Comparison of ENCODE assay signal across 8 cellular contexts in the genomic region with DNA sequence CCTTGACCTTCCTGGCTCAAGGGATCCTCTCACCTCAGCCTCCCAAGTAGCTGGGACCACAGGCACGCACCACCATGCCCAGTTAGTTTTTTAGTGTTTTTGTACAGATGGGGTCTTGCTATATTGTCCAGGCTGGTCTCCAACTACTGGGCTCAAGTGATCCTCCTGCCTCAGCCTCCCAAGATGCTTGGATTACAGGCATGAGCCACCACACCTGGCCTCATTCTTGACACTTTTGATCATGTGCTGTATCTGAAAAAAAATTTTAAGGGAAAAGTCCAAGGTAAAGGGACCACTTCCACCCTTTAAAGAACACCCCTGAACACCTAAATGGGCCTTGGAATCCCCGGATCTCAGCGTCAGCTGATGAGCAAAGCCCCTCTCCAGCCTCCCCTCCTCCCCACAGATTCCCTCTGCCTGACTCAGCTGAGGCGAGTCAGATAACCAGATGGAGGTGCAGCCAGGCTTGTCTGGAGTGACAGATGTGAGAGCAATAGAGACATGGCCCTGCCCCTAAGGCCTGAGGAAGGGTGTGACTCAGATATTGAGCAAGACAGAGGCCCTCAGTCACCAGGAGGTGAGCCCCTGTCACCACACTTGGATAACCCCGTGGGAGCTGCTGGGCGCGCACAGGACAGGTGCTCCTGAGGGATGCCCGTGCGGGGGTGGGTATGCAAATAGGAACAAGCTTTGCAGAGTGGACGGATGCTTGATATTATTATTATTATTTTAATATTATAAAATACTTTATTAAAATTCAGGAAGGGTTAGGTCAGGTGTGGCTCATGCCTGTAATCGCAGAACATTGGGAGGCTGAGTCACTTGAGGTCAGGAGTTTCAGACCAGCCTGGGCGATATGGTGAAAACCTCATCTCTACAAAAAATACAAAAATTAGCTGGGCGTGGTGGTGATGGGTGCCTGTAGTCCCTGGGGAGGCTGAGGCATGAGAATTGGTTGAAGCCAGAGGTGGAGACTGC. TPM values are rescaled to one million over a fixed set of nuclear protein-coding genes. Genes with fewer than 3 reads are reported as not detected.
DNase-seq lines count a peak whose midpoint lies in the region; ATAC-seq, FAIRE-seq and TF ChIP-seq lines count a peak whose summit lies in the region.

No MANE protein-coding gene starts in this region.

- FAIRE-seq in H54 (lab: Jason Lieb, UNC) = peak; percentile 33

- TF ChIP-seq CTCF in epithelial cell of proximal tubule (conservative IDR thresholded peaks at IDR 0.05; ENCODE audit: low read depth, low read length) (no peak), psoas muscle (IDR thresholded peaks at IDR 0.05) (no peak), prostate gland (IDR thresholded peaks at IDR 0.05) (peak in 1 of 4 experiments; percentile 15)

- DNase-seq in 8988T (peak; percentile 95), GM04503 (ENCODE audit: low read depth) (peak; percentile 84), H54 (ENCODE audit: insufficient read length, low spot score) (peak; percentile 95), KBM-7 (peak; percentile 91), RPMI7951 (ENCODE audit: low read depth) (peak; percentile 98), epithelial cell of proximal tubule (ENCODE audit: low read depth) (peak; percentile 95), psoas muscle (peak in 1 of 2 donors; percentile 62), prostate gland (ENCODE audit: low spot score) (no peak)

- no peaks in the 10 kb centered on the region for H3K27me3 ChIP-seq in psoas muscle (ENCODE audit: insufficient read depth in 3 of 3, low read length in 2 of 3)
- H3K27me3 ChIP-seq in prostate gland (replicated peaks; ENCODE audit: insufficient read depth) = no peaks in the 10 kb centered on the region

- WGBS in psoas muscle, 3 donors = 61 to 69% (median 67%) methylated on average over 13 of the region's 13 CpGs
- WGBS in prostate gland = 74% methylated on average over 13 of the region's 13 CpGs

- in situ Hi-C loops in KBM-7 (cut with MboI; ENCODE audit: low pct_unique_long_range_greater_than_20kb, low sequenced_read_pairs) = no loop called here

- intact Hi-C loops in psoas muscle (cut with DNase I) = no loop called here
- intact Hi-C loops in prostate gland (cut with DNase I) = no loop called here

- TF ChIP-seq POLR2A in H54 (IDR thresholded peaks at IDR 0.05; ENCODE audit: low read depth, low read length) (no peak), prostate gland (IDR thresholded peaks at IDR 0.05) (no peak)

- H3K36me3 ChIP-seq in psoas muscle (ENCODE audit: insufficient read depth in 1 of 2, low read depth in 1 of 2) = no peaks in the 10 kb centered on the region
- no peaks in the 10 kb centered on the region for H3K36me3 ChIP-seq in prostate gland

- peak; percentile 86 to 96 (median 92) for ATAC-seq in psoas muscle

- no peaks in the 10 kb centered on the region for H3K9me3 ChIP-seq in psoas muscle
- H3K9me3 ChIP-seq in prostate gland = no peaks in the 10 kb centered on the region

- H3K4me3 ChIP-seq in epithelial cell of proximal tubule (ENCODE audit: low read depth, low read length) (no peak overlapping the region), psoas muscle (no peak overlapping the region), prostate gland (no peak overlapping the region)

- no peaks in the 10 kb centered on the region for H3K4me1 ChIP-seq in psoas muscle
- H3K4me1 ChIP-seq in prostate gland (replicated peaks) = no peaks in the 10 kb centered on the region

- no peak overlapping the region for H3K27ac ChIP-seq in psoas muscle
- H3K27ac ChIP-seq in prostate gland = no peak overlapping the region

RNA-seq across cellular contexts. Expression of gene CCDC88B, which starts 5.0 kb away (rescaled TPM):
- total RNA-seq in RPMI7951 (2014; rRNA removed; shearing (Covaris generic)) = 1.2 and 2.8 TPM in 2 replicates
- total RNA-seq in epithelial cell of proximal tubule (2.5 and 4.8 TPM in 2 replicates), psoas muscle (1 to 10 TPM; 1.4 to 2.9 (median 2.2) TPM), prostate gland (1 to 10 TPM; 3.0 to 10.0 TPM)
- polyA plus RNA-seq in psoas muscle = 1 to 10 TPM; 2.5 to 3.6 (median 3.2) TPM

RNA-seq across cellular contexts. Expression of gene PRDX5, which starts 17.1 kb away (rescaled TPM):
- 245 and 355 TPM in 2 replicates for total RNA-seq in RPMI7951 (2014; rRNA removed; shearing (Covaris generic))
- total RNA-seq in epithelial cell of proximal tubule (284 and 357 TPM in 2 replicates), psoas muscle (100 to 1,000 TPM; 122 to 178 (median 156) TPM), prostate gland (100 to 1,000 TPM; 224 to 303 TPM)
- 100 to 1,000 TPM; 304 to 323 (median 321) TPM for polyA plus RNA-seq in psoas muscle

RNA-seq across cellular contexts. Expression of gene TRMT112, which starts 17.7 kb away (rescaled TPM):
- 434 and 545 TPM in 2 replicates for total RNA-seq in RPMI7951 (2014; rRNA removed; shearing (Covaris generic))
- total RNA-seq in epithelial cell of proximal tubule (359 and 470 TPM in 2 replicates), psoas muscle (100 to 1,000 TPM in 1 of 4 donors, 10 to 100 TPM in 3; 78.1 to 135 (median 88.0) TPM), prostate gland (100 to 1,000 TPM; 328 to 400 TPM)
- polyA plus RNA-seq in psoas muscle = 100 to 1,000 TPM; 125 to 311 (median 190) TPM

RNA-seq across cellular contexts. Expression of gene RPS6KA4, which starts 23.9 kb away (rescaled TPM):
- total RNA-seq in RPMI7951 (2014; rRNA removed; shearing (Covaris generic)) = 20.8 and 35.0 TPM in 2 replicates
- 37.1 and 69.9 TPM in 2 replicates for total RNA-seq in epithelial cell of proximal tubule
- total RNA-seq in psoas muscle = 10 to 100 TPM in 3 of 4 donors, 1 to 10 TPM in 1; 9.5 to 15.9 (median 13.6) TPM
- 10 to 100 TPM; 11.5 to 13.8 (median 13.1) TPM for polyA plus RNA-seq in psoas muscle
- total RNA-seq in prostate gland = 10 to 100 TPM; 18.9 to 23.7 TPM

RNA-seq across cellular contexts. Expression of gene ESRRA, which starts 29.7 kb away (rescaled TPM):
- total RNA-seq in RPMI7951 (2014; rRNA removed; shearing (Covaris generic)) = 7.4 and 10.8 TPM in 2 replicates
- total RNA-seq in epithelial cell of proximal tubule (47.2 and 61.9 TPM in 2 replicates), psoas muscle (100 to 1,000 TPM; 104 to 261 (median 146) TPM), prostate gland (10 to 100 TPM; 38.7 to 54.7 TPM)
- polyA plus RNA-seq in psoas muscle = 100 to 1,000 TPM; 274 to 362 (median 316) TPM
